8 cellular contexts compared by ENCODE assay signal in the genomic region with DNA sequence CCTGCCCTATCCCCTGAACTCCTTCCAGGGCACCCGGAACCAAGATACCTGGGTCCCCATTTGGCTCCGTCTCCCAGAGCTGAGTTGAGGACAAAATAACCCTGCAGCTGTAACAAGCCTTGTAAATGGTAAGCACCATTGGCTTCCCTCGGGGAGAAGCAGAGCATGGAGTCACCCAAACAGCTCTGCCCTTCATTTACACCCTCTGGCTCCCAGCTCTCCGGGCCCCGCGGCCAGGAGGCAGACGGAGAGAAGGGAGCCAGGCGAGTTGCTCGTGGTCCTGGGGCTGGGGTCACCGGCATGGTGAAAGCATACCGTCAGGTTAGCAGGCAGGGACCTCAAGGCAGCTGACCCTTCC. TPM values are rescaled to one million over a fixed set of nuclear protein-coding genes. Genes with fewer than 3 reads are reported as not detected.
DNase-seq lines count a peak whose midpoint lies in the region; ATAC-seq and TF ChIP-seq lines count a peak whose summit lies in the region.

No MANE protein-coding gene starts in this region.

- DNase-seq in RWPE1 (ENCODE audit: low spot score), result no peak
- no peak for DNase-seq in fibroblast of lung (ENCODE audit: low read depth in 2 of 2)
- DNase-seq in retinal pigment epithelial cell (ENCODE audit: low read depth), result no peak
- DNase-seq in GOT3 (lab: John Stamatoyannopoulos, UW), result no peak
- DNase-seq in posterior cingulate gyrus, result no peak

- CTCF ChIA-PET in RWPE1 (lab: Yijun Ruan, JAX), result interaction anchor here (0.5 to 1.9 kb wide), 7 partner anchors 11 to 54 kb away, joined by 3 to 11 read pairs (median 4); a partner anchor contains a TSS

- no peaks in the 10 kb centered on the region for H3K36me3 ChIP-seq in fibroblast of lung (ENCODE audit: control insufficient read depth, insufficient read depth, low read length)

- no peaks in the 10 kb centered on the region for H4K20me1 ChIP-seq in fibroblast of lung (ENCODE audit: control insufficient read depth, extremely low read depth, insufficient read depth, low read length)

- no peak overlapping the region for H3K9ac ChIP-seq in fibroblast of lung (ENCODE audit: insufficient read depth, low read length)

- no peaks in the 10 kb centered on the region for H3K27me3 ChIP-seq in fibroblast of lung (ENCODE audit: control insufficient read depth, insufficient read depth, low read length)

- H3K4me1 ChIP-seq in fibroblast of lung (ENCODE audit: control insufficient read depth, extremely low read depth, insufficient read depth, low read length), result peaks cover 3% of the 10 kb centered on the region

- intact Hi-C loops in posterior cingulate gyrus (cut with DNase I), result no loop called here

- TF ChIP-seq CTCF in RWPE1 (conservative IDR thresholded peaks at IDR 0.05; ENCODE audit: low read depth) (no peak), fibroblast of lung (conservative IDR thresholded peaks at IDR 0.05 in 1 of 2, IDR thresholded peaks at IDR 0.05 in 1 of 2; ENCODE audit: low read depth in 1 of 2, low read length in 2 of 2) (no peak), retinal pigment epithelial cell (conservative IDR thresholded peaks at IDR 0.05; ENCODE audit: low read depth, low read length) (no peak)

- peak overlapping the region; percentile 69; the same call in 1 of the 2 replicates for H3K4me3 ChIP-seq in GM08714 (ENCODE audit: low read length)
- H3K4me3 ChIP-seq in fibroblast of lung (replicated peaks in 1 of 4; ENCODE audit: control extremely low read depth in 1 of 4, insufficient read depth in 1 of 4, low read depth in 3 of 4, low read length in 4 of 4), result peak overlapping the region in 3 of 4 experiments; percentile 52 to 74 (median 62)
- peak overlapping the region; percentile 63 for H3K4me3 ChIP-seq in retinal pigment epithelial cell (ENCODE audit: low read length)

- no peak for ATAC-seq in GM18520 (IDR thresholded peaks at IDR 0.05; ENCODE audit: unreplicated experiment)
- no peak for ATAC-seq in HG03439 (IDR thresholded peaks at IDR 0.05; ENCODE audit: unreplicated experiment)

- POLR2A ChIA-PET in RWPE1 (lab: Yijun Ruan, JAX; ENCODE audit: low non-redundant PET), result interaction anchor here (0.6 to 2.1 kb wide), 6 partner anchors 10 to 54 kb away, joined by 3 to 11 read pairs (median 6); a partner anchor contains a TSS

- peak overlapping the region; percentile 75 for H3K4me2 ChIP-seq in fibroblast of lung (ENCODE audit: extremely low read depth, insufficient read depth, low read length)

- peak overlapping the region; percentile 88 for H2AFZ ChIP-seq in fibroblast of lung (ENCODE audit: low read length)

- peak overlapping the region; percentile 98 for H3K27ac ChIP-seq in RWPE1
- H3K27ac ChIP-seq in fibroblast of lung (ENCODE audit: insufficient read depth, low read length), result no peak overlapping the region

- no peaks in the 10 kb centered on the region for H3K79me2 ChIP-seq in fibroblast of lung (ENCODE audit: control insufficient read depth, insufficient read depth, low read length)

- no peaks in the 10 kb centered on the region for H3K9me3 ChIP-seq in fibroblast of lung (ENCODE audit: control insufficient read depth, insufficient read depth, low read depth, low read length)

RNA-seq across cellular contexts. Expression of a gene that starts 2.1 kb away (rescaled TPM):
- 5.6 and 7.6 TPM in 2 replicates for total RNA-seq in fibroblast of lung
- 1.9 and 2.0 TPM in 2 replicates for polyA plus RNA-seq in fibroblast of lung
- polyA plus RNA-seq in fibroblast of lung (2012), result 2.4 and 2.7 TPM in 2 replicates
- 0.82 and 16.1 TPM in 2 replicates for polyA minus RNA-seq in fibroblast of lung (ENCODE audit: low replicate concordance)

RNA-seq across cellular contexts. Expression of a gene that starts 13.9 kb away (rescaled TPM):
- not detected in 2 replicates for total RNA-seq in fibroblast of lung
- not detected in 2 replicates for polyA plus RNA-seq in fibroblast of lung
- not detected in 2 replicates for polyA plus RNA-seq in fibroblast of lung (2012)
- polyA minus RNA-seq in fibroblast of lung (ENCODE audit: low replicate concordance), result 2.3 TPM in 1 of 2 replicates, not detected in the other

RNA-seq across cellular contexts. Expression of a gene that starts 46.4 kb away (rescaled TPM):
- total RNA-seq in fibroblast of lung, result 1.0 and 1.8 TPM in 2 replicates
- 2.4 and 2.6 TPM in 2 replicates for polyA plus RNA-seq in fibroblast of lung
- 1.8 and 2.1 TPM in 2 replicates for polyA plus RNA-seq in fibroblast of lung (2012)
- 4.2 and 13.8 TPM in 2 replicates for polyA minus RNA-seq in fibroblast of lung (ENCODE audit: low replicate concordance)

RNA-seq across cellular contexts. Expression of a gene that starts 47.3 kb away (rescaled TPM):
- 0.26 TPM in 1 of 2 replicates, not detected in the other for total RNA-seq in fibroblast of lung
- polyA plus RNA-seq in fibroblast of lung, result 0.08 and 0.19 TPM in 2 replicates
- polyA plus RNA-seq in fibroblast of lung (2012), result 0.17 and 0.20 TPM in 2 replicates
- polyA minus RNA-seq in fibroblast of lung (ENCODE audit: low replicate concordance), result not detected in 2 replicates

RNA-seq across cellular contexts. Expression of a gene that starts 54.2 kb away (rescaled TPM):
- 53.4 and 54.7 TPM in 2 replicates for total RNA-seq in fibroblast of lung
- 324 and 506 TPM in 2 replicates for polyA plus RNA-seq in fibroblast of lung
- polyA plus RNA-seq in fibroblast of lung (2012), result 245 and 334 TPM in 2 replicates
- 15.6 and 70.5 TPM in 2 replicates for polyA minus RNA-seq in fibroblast of lung (ENCODE audit: low replicate concordance)
